In the genomic region with DNA sequence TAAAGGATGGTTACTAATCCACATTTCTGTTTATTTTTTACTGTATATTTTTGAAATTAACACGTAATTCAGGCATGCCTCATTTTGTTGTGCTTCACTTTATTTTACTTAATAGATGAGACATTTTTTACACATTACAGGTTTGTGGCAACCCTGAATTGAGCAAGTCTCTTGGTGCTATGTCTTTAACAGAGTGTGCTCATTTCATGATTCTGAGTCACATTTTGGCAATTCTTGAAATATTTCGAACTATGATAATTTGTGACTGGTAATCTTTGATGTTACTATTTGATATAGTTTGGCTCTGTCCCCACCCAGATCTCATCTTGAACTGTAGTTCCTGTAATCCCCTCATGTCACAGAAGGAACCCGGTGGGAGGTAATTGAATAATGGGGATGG, we compare ENCODE assay signal across 17 cellular contexts.
"Had no signal": no experiment of that assay in that cellular context is flagged by ENCODE, and none has a peak within 500 bp of the region (broad histone marks: within the 10 kb centered on the region; RNA-seq: fewer than 3 reads in every experiment).

No MANE protein-coding gene starts in this region.

- H3K9me3 ChIP-seq: gastrocnemius medialis, ovary had no signal

- H3K36me3 ChIP-seq: cardiac muscle cell, esophagus muscularis mucosa, gastrocnemius medialis, heart left ventricle, ovary, spleen had no signal

- H3K27me3 ChIP-seq: cardiac muscle cell, esophagus muscularis mucosa, gastrocnemius medialis, heart left ventricle, ovary, spleen had no signal

- H3K27ac ChIP-seq: cardiac muscle cell, esophagus muscularis mucosa, gastrocnemius medialis, heart left ventricle, ovary, spleen had no signal

- DNase-seq: activated CD4-positive, alpha-beta T cell treated with anti-CD3 and anti-CD28 coated beads, Interleukin-2, amount 50 U/mL, for 1 hour; activated naive CD4-positive, alpha-beta T cell; activated naive CD8-positive, alpha-beta T cell treated with anti-CD3 and anti-CD28 coated beads, Interleukin-2, amount 10 ng/mL, durations not matched to agents 7 days and 5 days; aorta; gastrocnemius medialis; heart left ventricle; left colon; ovary; spleen; stimulated activated naive CD8-positive, alpha-beta T cell treated with anti-CD3 and anti-CD28 coated beads, Interleukin-15, amount 100 ng/mL, for 72 hours had no signal

- ATAC-seq: activated CD4-positive, CD25-positive, alpha-beta regulatory T cell treated with anti-CD3 and anti-CD28 coated beads, Interleukin-2, amount 50 U/mL, for 24 hours; gastrocnemius medialis; heart left ventricle; left colon; sciatic nerve; stimulated activated naive CD8-positive, alpha-beta T cell treated with anti-CD3 and anti-CD28 coated beads, Interleukin-15, amount 100 ng/mL, for 72 hours had no signal

- H3K4me3 ChIP-seq: cardiac muscle cell, esophagus muscularis mucosa, gastrocnemius medialis, heart left ventricle, lung, ovary, spleen had no signal

- FAIRE-seq: colon, islet of Langerhans had no signal

- H3K4me1 ChIP-seq: esophagus muscularis mucosa, gastrocnemius medialis, heart left ventricle had no signal
